Comparison of ENCODE assay signal across 1 cellular context in the genomic region with DNA sequence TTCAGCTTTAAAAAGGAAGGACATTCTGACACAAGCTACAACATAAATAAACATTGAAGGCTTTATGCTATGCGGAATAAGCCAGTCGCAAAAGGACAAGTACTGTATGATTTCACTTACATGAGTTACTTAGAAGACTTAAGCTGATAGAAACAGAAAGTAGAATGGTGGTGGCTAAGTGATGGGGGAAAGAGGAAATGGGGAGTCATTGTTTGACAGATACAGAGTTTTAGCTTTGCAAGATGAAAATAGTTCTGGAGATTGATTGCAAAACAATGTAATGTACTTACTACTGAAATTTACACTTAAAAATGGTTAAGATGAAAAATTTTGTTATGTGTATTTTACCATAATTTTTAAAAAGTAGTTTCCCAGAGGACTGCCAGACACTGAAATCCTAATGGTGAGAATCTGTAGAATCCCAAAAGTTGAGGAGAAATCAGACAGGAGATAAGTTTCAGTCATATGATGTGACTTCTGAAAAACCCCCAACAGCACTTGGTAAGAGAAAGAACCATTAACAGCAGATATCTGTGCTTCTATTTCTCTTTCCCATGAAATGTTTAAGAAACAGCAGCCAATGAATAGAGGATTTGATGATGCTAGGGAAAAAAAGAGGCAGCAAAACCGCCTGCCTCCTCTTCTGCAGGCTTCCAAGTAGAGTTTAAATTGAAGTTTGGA.
TF ChIP-seq lines count a peak whose summit lies in the region.

No MANE protein-coding gene starts in this region.

TF ChIP-seq in GM23338, 12 proteins besides CTCF, POLR2A, EP300 and RAD21 (continued from another document):
- TF ChIP-seq, protein P1, sequence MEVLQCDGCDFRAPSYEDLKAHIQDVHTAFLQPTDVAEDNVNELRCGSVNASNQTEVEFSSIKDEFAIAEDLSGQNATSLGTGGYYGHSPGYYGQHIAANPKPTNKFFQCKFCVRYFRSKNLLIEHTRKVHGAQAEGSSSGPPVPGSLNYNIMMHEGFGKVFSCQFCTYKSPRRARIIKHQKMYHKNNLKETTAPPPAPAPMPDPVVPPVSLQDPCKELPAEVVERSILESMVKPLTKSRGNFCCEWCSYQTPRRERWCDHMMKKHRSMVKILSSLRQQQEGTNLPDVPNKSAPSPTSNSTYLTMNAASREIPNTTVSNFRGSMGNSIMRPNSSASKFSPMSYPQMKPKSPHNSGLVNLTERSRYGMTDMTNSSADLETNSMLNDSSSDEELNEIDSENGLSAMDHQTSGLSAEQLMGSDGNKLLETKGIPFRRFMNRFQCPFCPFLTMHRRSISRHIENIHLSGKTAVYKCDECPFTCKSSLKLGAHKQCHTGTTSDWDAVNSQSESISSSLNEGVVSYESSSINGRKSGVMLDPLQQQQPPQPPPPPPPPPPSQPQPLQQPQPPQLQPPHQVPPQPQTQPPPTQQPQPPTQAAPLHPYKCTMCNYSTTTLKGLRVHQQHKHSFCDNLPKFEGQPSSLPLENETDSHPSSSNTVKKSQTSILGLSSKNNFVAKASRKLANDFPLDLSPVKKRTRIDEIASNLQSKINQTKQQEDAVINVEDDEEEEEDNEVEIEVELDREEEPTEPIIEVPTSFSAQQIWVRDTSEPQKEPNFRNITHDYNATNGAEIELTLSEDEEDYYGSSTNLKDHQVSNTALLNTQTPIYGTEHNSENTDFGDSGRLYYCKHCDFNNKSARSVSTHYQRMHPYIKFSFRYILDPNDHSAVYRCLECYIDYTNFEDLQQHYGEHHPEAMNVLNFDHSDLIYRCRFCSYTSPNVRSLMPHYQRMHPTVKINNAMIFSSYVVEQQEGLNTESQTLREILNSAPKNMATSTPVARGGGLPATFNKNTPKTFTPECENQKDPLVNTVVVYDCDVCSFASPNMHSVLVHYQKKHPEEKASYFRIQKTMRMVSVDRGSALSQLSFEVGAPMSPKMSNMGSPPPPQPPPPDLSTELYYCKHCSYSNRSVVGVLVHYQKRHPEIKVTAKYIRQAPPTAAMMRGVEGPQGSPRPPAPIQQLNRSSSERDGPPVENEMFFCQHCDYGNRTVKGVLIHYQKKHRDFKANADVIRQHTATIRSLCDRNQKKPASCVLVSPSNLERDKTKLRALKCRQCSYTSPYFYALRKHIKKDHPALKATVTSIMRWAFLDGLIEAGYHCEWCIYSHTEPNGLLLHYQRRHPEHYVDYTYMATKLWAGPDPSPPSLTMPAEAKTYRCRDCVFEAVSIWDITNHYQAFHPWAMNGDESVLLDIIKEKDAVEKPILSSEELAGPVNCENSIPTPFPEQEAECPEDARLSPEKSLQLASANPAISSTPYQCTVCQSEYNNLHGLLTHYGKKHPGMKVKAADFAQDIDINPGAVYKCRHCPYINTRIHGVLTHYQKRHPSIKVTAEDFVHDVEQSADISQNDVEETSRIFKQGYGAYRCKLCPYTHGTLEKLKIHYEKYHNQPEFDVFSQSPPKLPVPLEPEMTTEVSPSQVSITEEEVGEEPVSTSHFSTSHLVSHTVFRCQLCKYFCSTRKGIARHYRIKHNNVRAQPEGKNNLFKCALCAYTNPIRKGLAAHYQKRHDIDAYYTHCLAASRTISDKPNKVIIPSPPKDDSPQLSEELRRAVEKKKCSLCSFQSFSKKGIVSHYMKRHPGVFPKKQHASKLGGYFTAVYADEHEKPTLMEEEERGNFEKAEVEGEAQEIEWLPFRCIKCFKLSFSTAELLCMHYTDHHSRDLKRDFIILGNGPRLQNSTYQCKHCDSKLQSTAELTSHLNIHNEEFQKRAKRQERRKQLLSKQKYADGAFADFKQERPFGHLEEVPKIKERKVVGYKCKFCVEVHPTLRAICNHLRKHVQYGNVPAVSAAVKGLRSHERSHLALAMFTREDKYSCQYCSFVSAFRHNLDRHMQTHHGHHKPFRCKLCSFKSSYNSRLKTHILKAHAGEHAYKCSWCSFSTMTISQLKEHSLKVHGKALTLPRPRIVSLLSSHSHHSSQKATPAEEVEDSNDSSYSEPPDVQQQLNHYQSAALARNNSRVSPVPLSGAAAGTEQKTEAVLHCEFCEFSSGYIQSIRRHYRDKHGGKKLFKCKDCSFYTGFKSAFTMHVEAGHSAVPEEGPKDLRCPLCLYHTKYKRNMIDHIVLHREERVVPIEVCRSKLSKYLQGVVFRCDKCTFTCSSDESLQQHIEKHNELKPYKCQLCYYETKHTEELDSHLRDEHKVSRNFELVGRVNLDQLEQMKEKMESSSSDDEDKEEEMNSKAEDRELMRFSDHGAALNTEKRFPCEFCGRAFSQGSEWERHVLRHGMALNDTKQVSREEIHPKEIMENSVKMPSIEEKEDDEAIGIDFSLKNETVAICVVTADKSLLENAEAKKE (CRISPR knock-in tag; IDR thresholded peaks at IDR 0.05): no peak
- TF ChIP-seq STAT1 (IDR thresholded peaks at IDR 0.05; ENCODE audit: unreplicated experiment) (no peak), ZNF114 (CRISPR knock-in tag; IDR thresholded peaks at IDR 0.05) (no peak), POLR2AphosphoS5 (IDR thresholded peaks at IDR 0.05; ENCODE audit: low read depth) (no peak)
- TF ChIP-seq, protein P2, sequence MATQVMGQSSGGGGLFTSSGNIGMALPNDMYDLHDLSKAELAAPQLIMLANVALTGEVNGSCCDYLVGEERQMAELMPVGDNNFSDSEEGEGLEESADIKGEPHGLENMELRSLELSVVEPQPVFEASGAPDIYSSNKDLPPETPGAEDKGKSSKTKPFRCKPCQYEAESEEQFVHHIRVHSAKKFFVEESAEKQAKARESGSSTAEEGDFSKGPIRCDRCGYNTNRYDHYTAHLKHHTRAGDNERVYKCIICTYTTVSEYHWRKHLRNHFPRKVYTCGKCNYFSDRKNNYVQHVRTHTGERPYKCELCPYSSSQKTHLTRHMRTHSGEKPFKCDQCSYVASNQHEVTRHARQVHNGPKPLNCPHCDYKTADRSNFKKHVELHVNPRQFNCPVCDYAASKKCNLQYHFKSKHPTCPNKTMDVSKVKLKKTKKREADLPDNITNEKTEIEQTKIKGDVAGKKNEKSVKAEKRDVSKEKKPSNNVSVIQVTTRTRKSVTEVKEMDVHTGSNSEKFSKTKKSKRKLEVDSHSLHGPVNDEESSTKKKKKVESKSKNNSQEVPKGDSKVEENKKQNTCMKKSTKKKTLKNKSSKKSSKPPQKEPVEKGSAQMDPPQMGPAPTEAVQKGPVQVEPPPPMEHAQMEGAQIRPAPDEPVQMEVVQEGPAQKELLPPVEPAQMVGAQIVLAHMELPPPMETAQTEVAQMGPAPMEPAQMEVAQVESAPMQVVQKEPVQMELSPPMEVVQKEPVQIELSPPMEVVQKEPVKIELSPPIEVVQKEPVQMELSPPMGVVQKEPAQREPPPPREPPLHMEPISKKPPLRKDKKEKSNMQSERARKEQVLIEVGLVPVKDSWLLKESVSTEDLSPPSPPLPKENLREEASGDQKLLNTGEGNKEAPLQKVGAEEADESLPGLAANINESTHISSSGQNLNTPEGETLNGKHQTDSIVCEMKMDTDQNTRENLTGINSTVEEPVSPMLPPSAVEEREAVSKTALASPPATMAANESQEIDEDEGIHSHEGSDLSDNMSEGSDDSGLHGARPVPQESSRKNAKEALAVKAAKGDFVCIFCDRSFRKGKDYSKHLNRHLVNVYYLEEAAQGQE (IDR thresholded peaks at IDR 0.05; ENCODE audit: unreplicated experiment): no peak
